8 cellular contexts compared by ENCODE assay signal in the genomic region with DNA sequence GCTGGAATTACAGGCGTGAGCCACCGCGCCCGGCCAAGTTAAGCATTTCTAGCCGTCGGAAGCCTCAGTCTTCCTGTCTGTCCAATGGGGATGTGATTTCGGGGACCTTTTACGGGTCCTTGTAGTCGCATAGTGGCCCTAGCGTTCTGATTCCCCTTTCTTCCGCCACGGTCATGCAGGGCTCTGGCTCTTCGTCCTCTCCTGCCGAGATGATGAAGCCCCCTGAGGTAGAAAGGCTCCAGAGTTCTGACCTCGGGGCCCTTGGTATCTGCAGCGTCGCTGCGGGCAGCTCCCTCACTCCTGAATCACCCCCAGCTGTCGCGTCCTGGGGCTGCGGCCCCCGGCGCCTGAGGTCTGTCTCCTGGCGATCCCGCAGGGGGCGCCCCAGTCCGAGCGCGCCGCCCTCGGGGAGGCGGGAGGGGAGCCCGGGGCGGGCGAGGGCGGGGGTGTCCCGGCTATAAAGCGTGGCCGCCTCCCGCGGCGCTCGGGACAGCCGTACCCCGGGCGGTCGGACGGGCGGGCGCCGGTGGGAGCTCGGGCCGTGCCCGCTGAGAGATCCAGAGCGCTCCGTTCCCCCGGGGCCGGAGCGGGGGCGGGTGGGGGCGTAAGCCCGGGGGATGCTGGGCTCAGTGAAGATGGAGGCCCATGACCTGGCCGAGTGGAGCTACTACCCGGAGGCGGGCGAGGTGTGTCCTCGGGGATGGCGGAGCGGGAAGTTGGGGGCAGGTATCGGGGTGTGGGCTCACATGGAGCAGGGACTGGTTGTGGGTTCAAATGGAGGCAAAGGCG. TPM values are rescaled to one million over a fixed set of nuclear protein-coding genes. Genes with fewer than 3 reads are reported as not detected.
DNase-seq lines count a peak whose midpoint lies in the region; ATAC-seq, FAIRE-seq and TF ChIP-seq lines count a peak whose summit lies in the region.

Gene FOXA3, plus strand, starts transcription at position 487 of the 789 bp plus-strand sequence. Its CDS starts 131 bp downstream, at position 618.

- peak within 1 kb of the TSS; percentile 77 for H3K4me2 ChIP-seq in astrocyte (ENCODE audit: low read length)

- H3K9ac ChIP-seq in astrocyte (ENCODE audit: low read length): peak within 1 kb of the TSS; percentile 17

- H3K27me3 Mint-ChIP-seq in astrocyte (ENCODE audit: low read depth, unreplicated experiment): peaks cover 25% of the 10 kb centered on the region

- peak within 1 kb of the TSS; percentile 72 for H2AFZ ChIP-seq in astrocyte (ENCODE audit: low read depth, low read length)

- peaks cover 37% of the 10 kb centered on the region for H3K79me2 ChIP-seq in astrocyte (ENCODE audit: insufficient read depth, low read length)

- no peaks in the 10 kb centered on the region for H3K9me3 Mint-ChIP-seq in astrocyte (ENCODE audit: unreplicated experiment)

- H3K27me3 ChIP-seq in SJCRH30 (peaks cover 20% of the 10 kb centered on the region), astrocyte (ENCODE audit: insufficient read depth, low read length) (peaks cover 33% of the 10 kb centered on the region)

- peak; percentile 49 for DNase-seq in EL
- DNase-seq in SJCRH30: peak; percentile 69 to 78
- DNase-seq in astrocyte (ENCODE audit: low read depth): no peak
- peak; percentile 87 for DNase-seq in iPS-NIHi7 (ENCODE audit: extremely low spot score)
- peak; percentile 26 to 47 for DNase-seq in stimulated activated CD4-positive, alpha-beta T cell treated with anti-CD3 and anti-CD28 coated beads, Interleukin-15, amount 100 ng/mL, for 1 hour (ENCODE audit: low read depth in 1 of 2, low spot score in 1 of 2)
- no peak for DNase-seq in NAMALWA (ENCODE audit: low spot score)
- DNase-seq in GDM1 (lab: John Stamatoyannopoulos, UW): no peak

- H3K36me3 Mint-ChIP-seq in astrocyte (ENCODE audit: low read depth, unreplicated experiment): no peaks in the 10 kb centered on the region

- peaks cover 8% of the 10 kb centered on the region for H4K20me1 ChIP-seq in astrocyte (ENCODE audit: insufficient read depth, low read length)

- peak within 1 kb of the TSS; percentile 97 for H3K27ac Mint-ChIP-seq in astrocyte (ENCODE audit: unreplicated experiment)

- peaks cover 2% of the 10 kb centered on the region for H3K4me1 Mint-ChIP-seq in astrocyte (ENCODE audit: low read depth, unreplicated experiment)

- H3K4me1 ChIP-seq in SJCRH30: no peaks in the 10 kb centered on the region; the same call in 1 of the 2 replicates
- H3K4me1 ChIP-seq in astrocyte (ENCODE audit: insufficient read depth, low read length): peaks cover 3% of the 10 kb centered on the region

- peak within 1 kb of the TSS; percentile 90 for H3K4me3 Mint-ChIP-seq in astrocyte (ENCODE audit: unreplicated experiment)

- peak; percentile 17 for TF ChIP-seq CTCF in astrocyte (IDR thresholded peaks at IDR 0.05; ENCODE audit: insufficient read depth, low read depth, low read length)

- peaks cover 12% of the 10 kb centered on the region for H3K36me3 ChIP-seq in SJCRH30
- H3K36me3 ChIP-seq in astrocyte (ENCODE audit: insufficient read depth, low read length): peaks cover 5% of the 10 kb centered on the region

- ATAC-seq in HG02840 (IDR thresholded peaks at IDR 0.05; ENCODE audit: low FRiP score, unreplicated experiment): peak; percentile 30

- FAIRE-seq in astrocyte (lab: Jason Lieb, UNC): no peak

- H3K27ac ChIP-seq in SJCRH30 (no peak within 1 kb of the TSS), astrocyte (ENCODE audit: low read depth, low read length) (no peak within 1 kb of the TSS)

- H3K9me3 ChIP-seq in SJCRH30 (replicated peaks) (no peaks in the 10 kb centered on the region), astrocyte (ENCODE audit: insufficient read depth, low read depth, low read length) (no peaks in the 10 kb centered on the region)

- H3K4me3 ChIP-seq in SJCRH30 (peak within 1 kb of the TSS; percentile 87), astrocyte (ENCODE audit: insufficient read depth, low read depth, low read length) (peak within 1 kb of the TSS; percentile 24)

RNA-seq across cellular contexts. Expression of gene FOXA3, which starts in this region (rescaled TPM):
- 0.45 and 0.53 TPM in 2 replicates for total RNA-seq in SJCRH30 (2014; rRNA removed; shearing (Covaris generic))
- 0.58 and 0.59 TPM in 2 replicates for total RNA-seq in astrocyte

Comparison
In these comparisons a context has a peak if more than half of its experiments do, and no peak if none do; other contexts are left out.
1. Peak in DNase-seq and H3K4me3 ChIP-seq in SJCRH30; RNA of the gene not detected or under 1 TPM.
2. DNase-seq: peak in EL (single experiment), iPS-NIHi7 (single experiment) and stimulated activated CD4-positive, alpha-beta T cell treated with anti-CD3 and anti-CD28 coated beads, Interleukin-15, amount 100 ng/mL, for 1 hour (2 of 2); none in astrocyte (single experiment), NAMALWA (single experiment) and GDM1 (single experiment).